In genomic region chrX:14939644-14940043, GRCh38 we compare ENCODE assay signal across 27 cellular contexts.
"Had no signal": no experiment of that assay in that cellular context is flagged by ENCODE, and none has a peak within 500 bp of the region (broad histone marks: within the 10 kb centered on the region; RNA-seq: fewer than 3 reads in every experiment).

No MANE protein-coding gene starts in this region.

- DNase-seq: dermis blood vessel endothelial cell; effector memory CD4-positive, alpha-beta T cell; esophagus squamous epithelium; foreskin melanocyte; glutamatergic neuron; heart right ventricle; hippocampal formation; left cardiac atrium; left lung; mesenchymal stem cell; midbrain; naive thymus-derived CD8-positive, alpha-beta T cell; nephron progenitor cell; nucleus accumbens; stimulated activated CD4-positive, alpha-beta T cell treated with anti-CD3 and anti-CD28 coated beads, Interleukin-12 subunit alpha, Interleukin-12 subunit beta, amount 100 ng/mL, for 4 hours; stimulated activated CD4-positive, alpha-beta T cell treated with anti-CD3 and anti-CD28 coated beads, Interleukin-1b, Interleukin-23, amount 100 ng/mL, for 48 hours; stimulated activated CD4-positive, alpha-beta T cell treated with anti-CD3 and anti-CD28 coated beads, Interleukin-4, amount 100 ng/mL, for 1 hour; stimulated activated CD8-positive, alpha-beta memory T cell treated with anti-CD3 and anti-CD28 coated beads, Interleukin-4, amount 100 ng/mL, for 48 hours; stimulated activated naive CD4-positive, alpha-beta T cell; stimulated activated naive CD8-positive, alpha-beta T cell treated with anti-CD3 and anti-CD28 coated beads, Interleukin-15, amount 100 ng/mL, for 72 hours; transverse colon had no signal

- ATAC-seq: heart right ventricle; left cardiac atrium; left lung; naive thymus-derived CD8-positive, alpha-beta T cell; sciatic nerve; stimulated activated naive CD8-positive, alpha-beta T cell treated with anti-CD3 and anti-CD28 coated beads, Interleukin-15, amount 100 ng/mL, for 72 hours had no signal

- H3K36me3 ChIP-seq: esophagus squamous epithelium, heart right ventricle, left lung, prostate gland, right atrium auricular region, suprapubic skin had no signal

- H3K4me1 Mint-ChIP-seq: naive thymus-derived CD8-positive, alpha-beta T cell; nephron progenitor cell; stimulated activated naive CD8-positive, alpha-beta T cell treated with anti-CD3 and anti-CD28 coated beads, Interleukin-15, amount 100 ng/mL, for 72 hours had no signal

- H3K9me3 Mint-ChIP-seq: naive thymus-derived CD8-positive, alpha-beta T cell; stimulated activated naive CD8-positive, alpha-beta T cell treated with anti-CD3 and anti-CD28 coated beads, Interleukin-15, amount 100 ng/mL, for 72 hours had no signal

- H3K36me3 Mint-ChIP-seq: naive thymus-derived CD8-positive, alpha-beta T cell had no signal

- H3K4me3 Mint-ChIP-seq: naive thymus-derived CD8-positive, alpha-beta T cell; nephron progenitor cell; stimulated activated naive CD8-positive, alpha-beta T cell treated with anti-CD3 and anti-CD28 coated beads, Interleukin-15, amount 100 ng/mL, for 72 hours had no signal

- H3K27me3 Mint-ChIP-seq: stimulated activated naive CD8-positive, alpha-beta T cell treated with anti-CD3 and anti-CD28 coated beads, Interleukin-15, amount 100 ng/mL, for 72 hours had no signal

- H3K27me3 ChIP-seq: esophagus squamous epithelium, left lung, right atrium auricular region, suprapubic skin, transverse colon had no signal

- H3K4me2 ChIP-seq: smooth muscle cell had no signal

- H3K9me3 ChIP-seq: esophagus squamous epithelium, heart right ventricle, left lung, prostate gland, right atrium auricular region, suprapubic skin, transverse colon had no signal

- H3K4me3 ChIP-seq: coronary artery, esophagus squamous epithelium, heart right ventricle, left lung, prostate gland, right atrium auricular region, smooth muscle cell, suprapubic skin, transverse colon had no signal

- H3K27ac Mint-ChIP-seq: naive thymus-derived CD8-positive, alpha-beta T cell; nephron progenitor cell; stimulated activated naive CD8-positive, alpha-beta T cell treated with anti-CD3 and anti-CD28 coated beads, Interleukin-15, amount 100 ng/mL, for 72 hours had no signal

- H3K4me1 ChIP-seq: esophagus squamous epithelium, left lung, prostate gland, right atrium auricular region, suprapubic skin, transverse colon had no signal

- H3K27ac ChIP-seq: coronary artery, esophagus squamous epithelium, heart right ventricle, left lung, prostate gland, right atrium auricular region, suprapubic skin, transverse colon had no signal
